ENCODE assay signal across 10 cellular contexts in the genomic region with DNA sequence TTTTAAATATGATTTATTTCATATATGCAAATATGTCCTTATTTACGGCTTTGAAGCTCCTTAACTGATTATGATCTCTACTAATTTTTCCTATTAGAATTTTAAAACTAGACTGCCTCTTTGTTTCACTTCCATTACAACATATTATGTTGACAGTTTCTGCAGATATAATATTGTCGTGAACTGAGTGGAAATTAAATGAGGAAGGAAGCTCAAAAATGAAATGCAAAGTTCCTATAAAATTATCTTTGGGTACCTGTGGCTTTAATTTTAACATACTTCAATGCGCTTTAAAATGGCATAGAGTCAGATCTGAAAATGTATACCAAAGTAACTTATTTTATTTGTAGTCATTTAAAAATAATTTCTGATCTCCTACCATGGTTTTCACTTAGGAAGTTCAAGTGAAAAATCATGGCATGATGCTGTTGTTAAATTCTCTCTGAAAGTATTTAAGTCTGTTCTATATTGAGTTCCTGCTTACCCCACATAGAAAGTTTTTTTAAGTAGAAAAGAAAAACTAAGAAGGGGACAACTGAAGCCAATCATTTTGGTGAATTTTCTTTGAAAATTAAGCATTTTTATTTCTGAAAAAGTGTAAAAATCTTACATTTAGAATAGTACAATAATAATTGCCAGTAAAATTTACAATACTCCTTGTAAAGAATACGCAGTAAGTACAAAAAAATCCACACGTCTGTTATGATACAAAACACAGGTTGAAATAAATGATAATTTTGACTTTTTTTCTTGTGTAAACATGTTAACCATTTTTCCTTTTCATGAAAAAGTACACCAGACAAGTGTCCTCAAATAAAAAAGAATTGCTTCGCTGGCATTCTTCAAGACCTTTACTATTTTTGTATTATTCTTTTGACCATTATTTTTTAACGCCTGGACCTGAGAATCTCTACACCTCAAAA. TPM values are rescaled to one million over a fixed set of nuclear protein-coding genes. Genes with fewer than 3 reads are reported as not detected.
DNase-seq lines count a peak whose midpoint lies in the region; ATAC-seq and TF ChIP-seq lines count a peak whose summit lies in the region.
"Had no signal": no experiment of that assay in that cellular context is flagged by ENCODE, and none has a peak within 500 bp of the region (broad histone marks: within the 10 kb centered on the region; RNA-seq: fewer than 3 reads in every experiment).

No MANE protein-coding gene starts in this region.

- CTCF ChIA-PET in T-cell (lab: Charles Lee), result no interaction called here

- H3K36me3 Mint-ChIP-seq in T-helper 2 cell treated with Interferon-gamma antibody and Interleukin-4, amounts not matched to agents 5 μg/mL and 100 μg/mL, for 36 hours (ENCODE audit: low read depth), result no peaks in the 10 kb centered on the region
- H3K36me3 Mint-ChIP-seq in T-cell, result peaks cover 10% of the 10 kb centered on the region

- H3K79me2 ChIP-seq in fibroblast of lung (ENCODE audit: control insufficient read depth, insufficient read depth, low read length), result peaks cover 34% of the 10 kb centered on the region

- peak overlapping the region; percentile 75 to 91 (median 83) for H3K4me3 ChIP-seq in fibroblast of lung (replicated peaks in 1 of 4; ENCODE audit: control extremely low read depth in 1 of 4, insufficient read depth in 1 of 4, low read depth in 3 of 4, low read length in 4 of 4)
- H3K4me3 ChIP-seq in skeletal muscle satellite cell (ENCODE audit: low read length), result peak overlapping the region; percentile 80
- H3K4me3 ChIP-seq: uterus had no signal

- H3K4me2 ChIP-seq in fibroblast of lung (ENCODE audit: extremely low read depth, insufficient read depth, low read length) (peak overlapping the region; percentile 78), skeletal muscle satellite cell (ENCODE audit: low read length) (peak overlapping the region; percentile 86)

- ATAC-seq in T-cell (replicated peaks in 1 of 4) (no peak), HG03135 (IDR thresholded peaks at IDR 0.05; ENCODE audit: unreplicated experiment) (no peak)

- no peak overlapping the region for H2AFZ ChIP-seq in fibroblast of lung (ENCODE audit: low read length)

- no peak for TF ChIP-seq CTCF in fibroblast of lung (conservative IDR thresholded peaks at IDR 0.05 in 1 of 2, IDR thresholded peaks at IDR 0.05 in 1 of 2; ENCODE audit: low read depth in 1 of 2, low read length in 2 of 2)

- H3K9me3 ChIP-seq in fibroblast of lung (ENCODE audit: control insufficient read depth, insufficient read depth, low read depth, low read length) (no peaks in the 10 kb centered on the region), skeletal muscle satellite cell (replicated peaks; ENCODE audit: low read length) (no peaks in the 10 kb centered on the region)
- H3K9me3 ChIP-seq: uterus had no signal

- peaks cover 7% of the 10 kb centered on the region for H3K27me3 ChIP-seq in fibroblast of lung (ENCODE audit: control insufficient read depth, insufficient read depth, low read length)
- H3K27me3 ChIP-seq in skeletal muscle satellite cell (ENCODE audit: control insufficient read depth, insufficient read depth, low read length), result peaks cover 22% of the 10 kb centered on the region

- POLR2A ChIA-PET in T-cell (lab: Charles Lee), result interaction anchor here in 1 of 2 donors (0.7 kb wide), 1 partner anchor 40 kb away, joined by 3 read pairs; no protein-coding TSS in a partner anchor

- peaks cover 18% of the 10 kb centered on the region for H3K4me1 Mint-ChIP-seq in T-helper 2 cell treated with Interferon-gamma antibody and Interleukin-4, amounts not matched to agents 5 μg/mL and 100 μg/mL, for 36 hours (ENCODE audit: low read depth)
- H3K4me1 Mint-ChIP-seq in T-cell, result peaks cover 14 to 28% (median 17%) of the 10 kb centered on the region in 3 donors

- H3K36me3 ChIP-seq in fibroblast of lung (ENCODE audit: control insufficient read depth, insufficient read depth, low read length) (peaks cover 2% of the 10 kb centered on the region), skeletal muscle satellite cell (ENCODE audit: insufficient read depth, low read length) (peaks cover 4% of the 10 kb centered on the region)
- H3K36me3 ChIP-seq: uterus had no signal

- no peaks in the 10 kb centered on the region for H4K20me1 ChIP-seq in fibroblast of lung (ENCODE audit: control insufficient read depth, extremely low read depth, insufficient read depth, low read length)

- H3K9me3 Mint-ChIP-seq in T-helper 2 cell treated with Interferon-gamma antibody and Interleukin-4, amounts not matched to agents 5 μg/mL and 100 μg/mL, for 36 hours, result no peaks in the 10 kb centered on the region
- peaks cover 0 to 6% (median 0%) of the 10 kb centered on the region in 3 donors for H3K9me3 Mint-ChIP-seq in T-cell

- peak overlapping the region; percentile 49 for H3K27ac ChIP-seq in fibroblast of lung (ENCODE audit: insufficient read depth, low read length)
- H3K27ac ChIP-seq: uterus had no signal

- H3K4me1 ChIP-seq in fibroblast of lung (ENCODE audit: control insufficient read depth, extremely low read depth, insufficient read depth, low read length) (peaks cover 3% of the 10 kb centered on the region), skeletal muscle satellite cell (ENCODE audit: control insufficient read depth, insufficient read depth, low read length) (peaks cover 6% of the 10 kb centered on the region)

- no peak for DNase-seq in T-helper 2 cell treated with Interferon-gamma antibody and Interleukin-4, amounts not matched to agents 5 μg/mL and 100 μg/mL, for 36 hours (ENCODE audit: low spot score)
- no peak for DNase-seq in T-helper 2 cell
- DNase-seq in T-cell, result no peak
- peak in 1 of 2 donors; percentile 33 for DNase-seq in fibroblast of lung (ENCODE audit: low read depth in 2 of 2)
- DNase-seq in AG08395 (ENCODE audit: low spot score), result no peak
- no peak for DNase-seq in EL
- DNase-seq: activated effector memory CD4-positive, alpha-beta T cell treated with anti-CD3 and anti-CD28 coated beads, Interleukin-2, amount 50 U/mL, for 16 hours; uterus had no signal

- H3K27ac Mint-ChIP-seq in T-helper 2 cell treated with Interferon-gamma antibody and Interleukin-4, amounts not matched to agents 5 μg/mL and 100 μg/mL, for 36 hours, result no peak overlapping the region
- no peak overlapping the region for H3K27ac Mint-ChIP-seq in T-cell

- H3K4me3 Mint-ChIP-seq in T-helper 2 cell treated with Interferon-gamma antibody and Interleukin-4, amounts not matched to agents 5 μg/mL and 100 μg/mL, for 36 hours, result peak overlapping the region; percentile 65
- peak overlapping the region; percentile 65 to 76 (median 74) for H3K4me3 Mint-ChIP-seq in T-cell

- peak overlapping the region; percentile 71 for H3K9ac ChIP-seq in fibroblast of lung (ENCODE audit: insufficient read depth, low read length)
- peak overlapping the region; percentile 87 for H3K9ac ChIP-seq in skeletal muscle satellite cell (ENCODE audit: low read depth, low read length)

- H3K27me3 Mint-ChIP-seq in T-helper 2 cell treated with Interferon-gamma antibody and Interleukin-4, amounts not matched to agents 5 μg/mL and 100 μg/mL, for 36 hours (ENCODE audit: low read depth), result peaks cover 89% of the 10 kb centered on the region
- H3K27me3 Mint-ChIP-seq in T-cell, result peaks cover 65 to 83% of the 10 kb centered on the region in 2 donors

RNA-seq across cellular contexts. Expression of a gene that starts 2.6 kb away (rescaled TPM):
- total RNA-seq in T-cell (under 1 TPM in 3 of 5 donors, not detected in 2; 0.20 to 0.68 (median 0.39) TPM), fibroblast of lung (0.77 and 1.5 TPM in 2 replicates)
- 7.4 and 8.7 TPM in 2 replicates for polyA plus RNA-seq in fibroblast of lung
- 14.8 and 15.7 TPM in 2 replicates for polyA plus RNA-seq in fibroblast of lung (2012)
- polyA minus RNA-seq in fibroblast of lung (ENCODE audit: low replicate concordance), result 2.6 and 3.5 TPM in 2 replicates
- 9.0 and 9.6 TPM in 2 replicates for total RNA-seq in skeletal muscle satellite cell (2012; rRNA removed)

RNA-seq across cellular contexts. Expression of a gene that starts 52.3 kb away (rescaled TPM):
- 100 to 1,000 TPM; 585 to 688 (median 639) TPM for total RNA-seq in T-cell
- total RNA-seq in fibroblast of lung, result 207 and 256 TPM in 2 replicates
- polyA plus RNA-seq in fibroblast of lung, result 631 and 647 TPM in 2 replicates
- 781 and 796 TPM in 2 replicates for polyA plus RNA-seq in fibroblast of lung (2012)
- polyA minus RNA-seq in fibroblast of lung (ENCODE audit: low replicate concordance), result 73.6 and 84.5 TPM in 2 replicates
- 358 and 457 TPM in 2 replicates for total RNA-seq in skeletal muscle satellite cell (2012; rRNA removed)
